ENCODE assay signal across 11 cellular contexts in the genomic region with DNA sequence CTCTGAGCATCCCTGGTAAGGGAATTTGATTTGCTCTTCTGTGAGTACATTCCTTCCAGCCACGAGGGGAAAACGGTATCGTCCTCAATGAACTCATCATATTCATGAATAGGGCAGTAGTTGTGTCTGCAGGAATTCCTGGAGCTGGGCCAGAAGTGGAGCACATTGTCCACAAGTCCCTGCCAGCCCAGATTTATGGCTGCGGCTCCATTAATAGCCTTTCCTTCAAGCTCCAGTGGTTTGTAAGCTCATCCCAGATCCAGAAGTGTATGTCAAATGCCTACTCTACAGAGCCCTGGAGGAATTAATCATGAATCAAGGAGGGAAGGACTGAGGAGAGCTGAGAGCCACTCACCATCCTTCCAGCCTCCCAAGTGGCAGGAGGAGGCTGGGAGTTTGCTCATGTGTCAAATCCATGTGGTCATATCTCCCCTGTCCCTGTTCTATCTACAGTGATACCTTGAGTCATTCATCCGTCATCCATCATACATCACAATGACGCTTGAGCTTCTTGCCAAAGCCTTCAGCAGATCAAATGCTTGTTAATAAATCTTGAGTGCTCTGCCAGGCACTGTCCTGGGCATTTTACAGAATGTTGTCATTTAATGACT.
DNase-seq lines count a peak whose midpoint lies in the region; ATAC-seq lines count a peak whose summit lies in the region.
"Had no signal": no experiment of that assay in that cellular context is flagged by ENCODE, and none has a peak within 500 bp of the region (broad histone marks: within the 10 kb centered on the region; RNA-seq: fewer than 3 reads in every experiment).

No MANE protein-coding gene starts in this region.

- no peaks in the 10 kb centered on the region for H3K4me1 ChIP-seq in right cardiac atrium (ENCODE audit: control insufficient read depth, insufficient read depth, low read length)

- intact Hi-C loops in right cardiac atrium (cut with DNase I) = loop anchor here in 1 of 4 donors (10.0 kb wide), 1 partner anchor 141 kb away; no protein-coding TSS in a partner anchor

- H3K4me3 ChIP-seq in right cardiac atrium (ENCODE audit: low read length) = no peak overlapping the region
- H3K4me3 ChIP-seq: SK-N-MC, smooth muscle cell had no signal

- no peaks in the 10 kb centered on the region for H3K27me3 ChIP-seq in right cardiac atrium (ENCODE audit: control insufficient read depth, insufficient read depth)

- DNase-seq in Caki2 (ENCODE audit: low read depth) (peak; percentile 98), NCI-H2029 treated with DMSO at 0.1 percent for 48 hours (lab: John Stamatoyannopoulos, UW) (peak; percentile 97), SW480 (ENCODE audit: low spot score) (peak; percentile 54), right cardiac atrium (peak; percentile 34 to 66 (median 50)), cortex of kidney (lab: John Stamatoyannopoulos, UW) (no peak), NCI-H1436 (lab: John Stamatoyannopoulos, UW) (no peak), occipital lobe (lab: John Stamatoyannopoulos, UW) (no peak)
- DNase-seq: CD8-positive, alpha-beta T cell had no signal

- in situ Hi-C loops in Caki2 (cut with HindIII; ENCODE audit: low pct_unique_long_range_greater_than_20kb, low sequenced_read_pairs) = no loop called here

- no peak overlapping the region for H3K27ac ChIP-seq in right cardiac atrium (ENCODE audit: low read length)
- H3K27ac ChIP-seq: SK-N-MC had no signal

- ATAC-seq in right cardiac atrium (peak in 1 of 2 donors; percentile 66), HG03159 (IDR thresholded peaks at IDR 0.05; ENCODE audit: unreplicated experiment) (no peak)
- ATAC-seq: CD8-positive, alpha-beta T cell had no signal

- 22% methylated on average over 6 of the region's 6 CpGs for WGBS in right cardiac atrium

- no peaks in the 10 kb centered on the region for H3K9me3 ChIP-seq in right cardiac atrium (ENCODE audit: control insufficient read depth, low read length)

Comparison
In these comparisons a context has a peak if more than half of its experiments do, and no peak if none do; other contexts are left out.
1. DNase-seq: peak in Caki2 (single experiment), NCI-H2029 treated with DMSO at 0.1 percent for 48 hours (single experiment), SW480 (single experiment) and right cardiac atrium (3 of 3); none in cortex of kidney (single experiment), NCI-H1436 (single experiment) and occipital lobe (single experiment).